Comparison of ENCODE assay signal across 11 cellular contexts in genomic region chr1:218361298-218362065, GRCh38. TPM values are rescaled to one million over a fixed set of nuclear protein-coding genes. Genes with fewer than 3 reads are reported as not detected.
DNase-seq lines count a peak whose midpoint lies in the region; ATAC-seq and TF ChIP-seq lines count a peak whose summit lies in the region.
"Had no signal": no experiment of that assay in that cellular context is flagged by ENCODE, and none has a peak within 500 bp of the region (broad histone marks: within the 10 kb centered on the region; RNA-seq: fewer than 3 reads in every experiment).

No MANE protein-coding gene starts in this region.

- H3K27ac Mint-ChIP-seq in T-helper 17 cell = no peak overlapping the region
- H3K27ac Mint-ChIP-seq in T-helper 2 cell treated with Interferon-gamma antibody and Interleukin-4, amounts not matched to agents 5 μg/mL and 100 μg/mL, for 36 hours = no peak overlapping the region
- H3K27ac Mint-ChIP-seq: activated T-helper 2 cell treated with anti-CD3 and anti-CD28 coated beads, Interferon-gamma antibody, Interleukin-2, Interleukin-4, amounts not matched to agents 10 μg/mL and 5 μg/mL and 100 μg/mL, durations not matched to agents 14 hours and 24 hours and 36 hours had no signal

- intact Hi-C loops in esophagus muscularis mucosa (cut with DNase I) (no loop called here), thyroid gland (cut with DNase I) (no loop called here)

- H3K27ac ChIP-seq in esophagus muscularis mucosa (replicated peaks in 1 of 4) = peak overlapping the region; percentile 45 to 79 (median 72)
- no peak overlapping the region for H3K27ac ChIP-seq in thyroid gland

- no peaks in the 10 kb centered on the region for H3K9me3 Mint-ChIP-seq in T-helper 2 cell treated with Interferon-gamma antibody and Interleukin-4, amounts not matched to agents 5 μg/mL and 100 μg/mL, for 36 hours
- H3K9me3 Mint-ChIP-seq: activated T-helper 2 cell treated with anti-CD3 and anti-CD28 coated beads, Interferon-gamma antibody, Interleukin-2, Interleukin-4, amounts not matched to agents 10 μg/mL and 5 μg/mL and 100 μg/mL, durations not matched to agents 14 hours and 24 hours and 36 hours had no signal

- H3K4me1 Mint-ChIP-seq in T-helper 17 cell = no peaks in the 10 kb centered on the region
- H3K4me1 Mint-ChIP-seq in T-helper 2 cell treated with Interferon-gamma antibody and Interleukin-4, amounts not matched to agents 5 μg/mL and 100 μg/mL, for 36 hours (ENCODE audit: low read depth) = no peaks in the 10 kb centered on the region

- 57% methylated on average over 7 of the region's 7 CpGs for WGBS in esophagus muscularis mucosa
- 75 to 81% methylated on average over 7 of the region's 7 CpGs for WGBS in thyroid gland, 2 donors

- DNase-seq in SHP77 treated with DMSO at 0.1 percent for 48 hours (lab: John Stamatoyannopoulos, UW) = peak; percentile 26
- DNase-seq in SHP77 (lab: John Stamatoyannopoulos, UW) = no peak
- peak; percentile 94 for DNase-seq in NCI-H82 (lab: John Stamatoyannopoulos, UW)
- DNase-seq in esophagus muscularis mucosa (ENCODE audit: extremely low spot score) = no peak
- DNase-seq in thyroid gland = no peak
- no peak for DNase-seq in T-helper 17 cell
- no peak for DNase-seq in NCI-H1436 treated with DMSO at 0.1 percent for 48 hours (lab: John Stamatoyannopoulos, UW)
- DNase-seq in T-helper 2 cell treated with Interferon-gamma antibody and Interleukin-4, amounts not matched to agents 5 μg/mL and 100 μg/mL, for 36 hours (ENCODE audit: low spot score) = no peak
- DNase-seq: COR-L47, occipital lobe had no signal

- H3K4me1 ChIP-seq in esophagus muscularis mucosa = peaks cover 14 to 66% (median 61%) of the 10 kb centered on the region in 4 donors
- H3K4me1 ChIP-seq in thyroid gland = peaks cover 0 to 6% of the 10 kb centered on the region in 2 donors

- H3K36me3 ChIP-seq in esophagus muscularis mucosa (no peaks in the 10 kb centered on the region), thyroid gland (no peaks in the 10 kb centered on the region)

- H3K4me3 Mint-ChIP-seq in T-helper 17 cell = no peak overlapping the region
- H3K4me3 Mint-ChIP-seq in T-helper 2 cell treated with Interferon-gamma antibody and Interleukin-4, amounts not matched to agents 5 μg/mL and 100 μg/mL, for 36 hours = no peak overlapping the region

- H3K4me3 ChIP-seq in esophagus muscularis mucosa = no peak overlapping the region
- no peak overlapping the region for H3K4me3 ChIP-seq in thyroid gland (replicated peaks in 1 of 3)

- TF ChIP-seq EP300 in esophagus muscularis mucosa (IDR thresholded peaks at IDR 0.05) = no peak

- no peaks in the 10 kb centered on the region for H3K36me3 Mint-ChIP-seq in T-helper 17 cell (ENCODE audit: low read depth)
- no peaks in the 10 kb centered on the region for H3K36me3 Mint-ChIP-seq in T-helper 2 cell treated with Interferon-gamma antibody and Interleukin-4, amounts not matched to agents 5 μg/mL and 100 μg/mL, for 36 hours (ENCODE audit: low read depth)

- no peaks in the 10 kb centered on the region for H3K27me3 Mint-ChIP-seq in T-helper 17 cell
- H3K27me3 Mint-ChIP-seq in T-helper 2 cell treated with Interferon-gamma antibody and Interleukin-4, amounts not matched to agents 5 μg/mL and 100 μg/mL, for 36 hours (ENCODE audit: low read depth) = peaks cover 6% of the 10 kb centered on the region

- no peaks in the 10 kb centered on the region for H3K9me3 ChIP-seq in esophagus muscularis mucosa
- no peaks in the 10 kb centered on the region for H3K9me3 ChIP-seq in thyroid gland
- H3K9me3 ChIP-seq in T-helper 17 cell (ENCODE audit: control insufficient read depth, low read length, poor library complexity, severe bottlenecking) = no peaks in the 10 kb centered on the region

- TF ChIP-seq POLR2A in esophagus muscularis mucosa (IDR thresholded peaks at IDR 0.05; ENCODE audit: low read depth) = no peak
- no peak for TF ChIP-seq POLR2A in thyroid gland (IDR thresholded peaks at IDR 0.05)

- peaks cover 0 to 3% (median 0%) of the 10 kb centered on the region in 4 donors for H3K27me3 ChIP-seq in esophagus muscularis mucosa
- H3K27me3 ChIP-seq in thyroid gland = no peaks in the 10 kb centered on the region

- TF ChIP-seq CTCF in esophagus muscularis mucosa (IDR thresholded peaks at IDR 0.05) (peak; percentile 51 to 62 (median 58)), thyroid gland (IDR thresholded peaks at IDR 0.05) (peak in 4 of 6 experiments; percentile 24 to 37 (median 26))

- ATAC-seq in T-helper 17 cell = no peak

RNA-seq across cellular contexts. Expression of gene TGFB2, which starts 16.3 kb away (rescaled TPM):
- 10 to 100 TPM in 1 of 4 donors, 1 to 10 TPM in 3; 5.3 to 12.6 (median 6.1) TPM for total RNA-seq in esophagus muscularis mucosa
- total RNA-seq in thyroid gland = 10 to 100 TPM in 1 of 4 donors, 1 to 10 TPM in 3; 2.2 to 16.7 (median 8.0) TPM
- 1 to 10 TPM in 1 of 2 donors, under 1 TPM in 1; 0.17 to 3.0 TPM for total RNA-seq in T-helper 17 cell
- total RNA-seq: activated T-helper 2 cell treated with anti-CD3 and anti-CD28 coated beads, Interferon-gamma antibody, Interleukin-2, Interleukin-4, amounts not matched to agents 10 μg/mL and 5 μg/mL and 100 μg/mL, durations not matched to agents 14 hours and 24 hours and 36 hours had no signal

Comparison
In these comparisons a context has a peak if more than half of its experiments do, and no peak if none do; other contexts are left out.
1. DNase-seq: peak in SHP77 treated with DMSO at 0.1 percent for 48 hours (single experiment) and NCI-H82 (single experiment); none in SHP77 (0 of 2), esophagus muscularis mucosa (single experiment), thyroid gland (0 of 2), T-helper 17 cell (0 of 3), NCI-H1436 treated with DMSO at 0.1 percent for 48 hours (single experiment) and T-helper 2 cell treated with Interferon-gamma antibody and Interleukin-4, amounts not matched to agents 5 μg/mL and 100 μg/mL, for 36 hours (single experiment).
2. H3K27ac ChIP-seq: peak in esophagus muscularis mucosa (4 of 4); none in thyroid gland (0 of 3).